ENCODE assay signal across 1 cellular context in genomic region chr20:46709459-46710148, GRCh38.
TF ChIP-seq lines count a peak whose summit lies in the region.

TSS of gene SLC2A10 (plus strand) at chr20:46709649. CDS start at chr20:46709737, 88 bp downstream.

TF ChIP-seq in HepG2, 621 proteins besides CTCF, POLR2A, EP300 and RAD21 (continued from another document and continues in another):
- TF ChIP-seq GRHL1 (CRISPR knock-in tag; conservative IDR thresholded peaks at IDR 0.05), result no peak
- no peak for TF ChIP-seq ZNF24 (IDR thresholded peaks at IDR 0.05)
- TF ChIP-seq FUBP1 (CRISPR knock-in tag; IDR thresholded peaks at IDR 0.05; ENCODE audit: borderline replicate concordance), result no peak
- no peak for TF ChIP-seq ZEB1 (IDR thresholded peaks at IDR 0.05; ENCODE audit: insufficient replicate concordance, low read depth)
- TF ChIP-seq CSRNP2 (CRISPR knock-in tag; conservative IDR thresholded peaks at IDR 0.05; ENCODE audit: low read depth), result no peak
- TF ChIP-seq HOXD1 (CRISPR knock-in tag; IDR thresholded peaks at IDR 0.05), result peak; percentile 76; the same call in 1 of the 2 replicates
- 0 out of 2 replicates have a peak, but pooled peaks have one; percentile 41 for TF ChIP-seq ZKSCAN8 (CRISPR knock-in tag; IDR thresholded peaks at IDR 0.05; ENCODE audit: borderline replicate concordance)
- TF ChIP-seq ZGPAT (CRISPR knock-in tag; IDR thresholded peaks at IDR 0.05), result peak; percentile 93
- 0 out of 2 replicates have a peak, but pooled peaks have one; percentile 15 for TF ChIP-seq ZNF317 (CRISPR knock-in tag; IDR thresholded peaks at IDR 0.05)
- TF ChIP-seq RAD51 (IDR thresholded peaks at IDR 0.05; ENCODE audit: borderline replicate concordance), result no peak
- TF ChIP-seq RXRA (CRISPR knock-in tag; IDR thresholded peaks at IDR 0.05), result peak; percentile 60
- peak; percentile 81 for TF ChIP-seq HNRNPLL (IDR thresholded peaks at IDR 0.05; ENCODE audit: low read depth, low read length, poor library complexity, severe bottlenecking)
- TF ChIP-seq ZIK1 (CRISPR knock-in tag; IDR thresholded peaks at IDR 0.05; ENCODE audit: borderline replicate concordance, low read depth), result peak; percentile 50; the same call in 1 of the 2 replicates
- TF ChIP-seq ZNF746 (CRISPR knock-in tag; IDR thresholded peaks at IDR 0.05), result no peak; the same call in 1 of the 2 replicates
- TF ChIP-seq ZNF567 (CRISPR knock-in tag; IDR thresholded peaks at IDR 0.05; ENCODE audit: borderline replicate concordance), result no peak; the same call in 1 of the 2 replicates
- TF ChIP-seq ZNF605 (CRISPR knock-in tag; IDR thresholded peaks at IDR 0.05), result peak; percentile 26; the same call in 1 of the 2 replicates
- TF ChIP-seq ZSCAN31 (CRISPR knock-in tag; IDR thresholded peaks at IDR 0.05; ENCODE audit: low read depth), result peak; percentile 65
- 0 out of 2 replicates have a peak, but pooled peaks have one; percentile 25 for TF ChIP-seq RXRB (CRISPR knock-in tag; IDR thresholded peaks at IDR 0.05; ENCODE audit: borderline replicate concordance)
- TF ChIP-seq MTF2 (CRISPR knock-in tag; IDR thresholded peaks at IDR 0.05; ENCODE audit: borderline replicate concordance), result peak; percentile 92; the same call in 1 of the 2 replicates
- TF ChIP-seq ZFYVE20 (CRISPR knock-in tag; IDR thresholded peaks at IDR 0.05; ENCODE audit: borderline replicate concordance, low read depth), result no peak
- no peak for TF ChIP-seq TRIM24 (CRISPR knock-in tag; IDR thresholded peaks at IDR 0.05)
- TF ChIP-seq XRCC5 (optimal IDR thresholded peaks at IDR 0.05; ENCODE audit: low read length), result peak; percentile 23
- TF ChIP-seq NR2C2 (CRISPR knock-in tag; IDR thresholded peaks at IDR 0.05; ENCODE audit: borderline replicate concordance), result 0 out of 2 replicates have a peak, but pooled peaks have one; percentile 41
- TF ChIP-seq ATF3 (CRISPR knock-in tag; IDR thresholded peaks at IDR 0.05), result no peak; the same call in 1 of the 2 replicates
- TF ChIP-seq ZNF549 (CRISPR knock-in tag; IDR thresholded peaks at IDR 0.05), result no peak
- peak; percentile 67 for TF ChIP-seq ZNF777 (CRISPR knock-in tag; IDR thresholded peaks at IDR 0.05)
- no peak for TF ChIP-seq CREBL2 (CRISPR knock-in tag; IDR thresholded peaks at IDR 0.05; ENCODE audit: borderline replicate concordance)
- 0 out of 2 replicates have a peak, but pooled peaks have one; percentile 91 for TF ChIP-seq ZFP36L1 (CRISPR knock-in tag; IDR thresholded peaks at IDR 0.05)
- TF ChIP-seq HIC2 (CRISPR knock-in tag; IDR thresholded peaks at IDR 0.05; ENCODE audit: low read depth), result no peak; the same call in 1 of the 2 replicates
- TF ChIP-seq ADNP (CRISPR knock-in tag; IDR thresholded peaks at IDR 0.05), result no peak
- TF ChIP-seq MTA3 (CRISPR knock-in tag; IDR thresholded peaks at IDR 0.05), result no peak
- TF ChIP-seq AKAP8 (CRISPR knock-in tag; IDR thresholded peaks at IDR 0.05), result peak; percentile 85
- TF ChIP-seq HOMEZ (CRISPR knock-in tag; IDR thresholded peaks at IDR 0.05; ENCODE audit: low read depth), result no peak
- no peak; the same call in 1 of the 2 replicates for TF ChIP-seq ZNF737 (CRISPR knock-in tag; IDR thresholded peaks at IDR 0.05; ENCODE audit: borderline replicate concordance)
- no peak for TF ChIP-seq ZNF484 (CRISPR knock-in tag; IDR thresholded peaks at IDR 0.05; ENCODE audit: borderline replicate concordance, low read depth)
- peak; percentile 56; the same call in 1 of the 2 replicates for TF ChIP-seq ZHX2 (IDR thresholded peaks at IDR 0.05; ENCODE audit: low read depth)
- peak; percentile 82; the same call in 1 of the 2 replicates for TF ChIP-seq ZHX2 (CRISPR knock-in tag; IDR thresholded peaks at IDR 0.05; ENCODE audit: borderline replicate concordance)
- no peak; the same call in 1 of the 2 replicates for TF ChIP-seq ZSCAN5A (CRISPR knock-in tag; IDR thresholded peaks at IDR 0.05; ENCODE audit: borderline replicate concordance)
- peak; percentile 83; the same call in 1 of the 2 replicates for TF ChIP-seq ZNF841 (CRISPR knock-in tag; IDR thresholded peaks at IDR 0.05; ENCODE audit: borderline replicate concordance)
- TF ChIP-seq ZZZ3 (CRISPR knock-in tag; IDR thresholded peaks at IDR 0.05; ENCODE audit: borderline replicate concordance), result no peak
